Comparison of ENCODE assay signal across 8 cellular contexts in the genomic region with DNA sequence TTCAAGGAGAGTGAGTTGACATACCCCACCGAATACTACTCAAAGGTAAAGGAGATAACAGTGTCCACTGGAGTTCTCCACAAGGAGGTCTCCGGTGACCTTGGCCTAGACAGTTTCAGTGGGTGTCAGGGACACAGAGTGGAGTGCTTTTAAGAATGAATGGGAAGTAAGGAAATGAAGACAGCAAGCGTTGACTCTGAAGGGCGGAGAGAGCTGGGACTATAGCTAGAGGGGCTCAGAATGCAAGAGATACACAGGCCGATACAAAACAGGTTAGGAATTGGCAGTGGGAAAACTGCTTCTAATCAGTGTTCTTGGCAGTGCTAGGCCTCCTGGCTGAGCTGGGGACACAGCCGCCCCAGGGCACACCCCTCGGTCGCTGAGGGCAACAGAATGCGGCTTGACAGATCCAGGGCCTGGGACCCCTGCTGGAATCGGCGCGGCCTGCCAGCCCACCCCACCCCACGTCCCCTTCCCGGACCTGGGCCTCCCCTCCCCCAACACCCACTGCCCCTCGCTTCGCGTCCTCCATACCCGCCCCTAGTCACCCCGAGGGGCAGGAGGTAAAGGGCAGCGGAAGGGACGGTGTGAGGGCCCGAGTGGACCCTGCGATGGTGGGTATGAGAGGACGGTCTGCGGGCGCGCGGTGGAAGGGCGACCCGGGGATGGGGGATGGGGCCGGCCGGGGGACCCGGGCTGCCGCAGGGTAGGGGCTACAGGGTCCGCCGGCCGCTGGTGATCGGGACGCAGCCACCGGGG. TPM values are rescaled to one million over a fixed set of nuclear protein-coding genes. Genes with fewer than 3 reads are reported as not detected.
DNase-seq lines count a peak whose midpoint lies in the region; ATAC-seq, FAIRE-seq and TF ChIP-seq lines count a peak whose summit lies in the region.

No MANE protein-coding gene starts in this region.

- peak overlapping the region; percentile 93 for H3K4me3 ChIP-seq in ACC112 (ENCODE audit: low read depth, low read length)
- peak overlapping the region; percentile 89 for H3K4me3 ChIP-seq in adipocyte (ENCODE audit: low read length)
- H3K4me3 ChIP-seq in kidney (ENCODE audit: low read length in 2 of 2): peak overlapping the region; percentile 68 to 75
- H3K4me3 ChIP-seq in thoracic aorta: peak overlapping the region; percentile 97

- ATAC-seq in GM19025 (IDR thresholded peaks at IDR 0.05; ENCODE audit: low read depth, unreplicated experiment) (peak; percentile 19), thoracic aorta (ENCODE audit: insufficient number of reproducible peaks, low FRiP score, low read depth) (peak; percentile 11), HG03095 (IDR thresholded peaks at IDR 0.05; ENCODE audit: unreplicated experiment) (no peak)
- ATAC-seq in activated T-helper 17 cell treated with anti-CD3 and anti-CD28 coated beads, Interleukin-2, amount 50 U/mL, for 72 hours (replicated peaks): no peak

- no peak overlapping the region for H3K4me3 Mint-ChIP-seq in activated T-helper 17 cell treated with anti-CD3 and anti-CD28 coated beads, Interleukin-2, amount 50 U/mL, for 72 hours

- peaks cover 4% of the 10 kb centered on the region for H3K4me1 Mint-ChIP-seq in activated T-helper 17 cell treated with anti-CD3 and anti-CD28 coated beads, Interleukin-2, amount 50 U/mL, for 72 hours

- no peak overlapping the region for H3K27ac Mint-ChIP-seq in activated T-helper 17 cell treated with anti-CD3 and anti-CD28 coated beads, Interleukin-2, amount 50 U/mL, for 72 hours

- H3K27me3 ChIP-seq in ACC112 (ENCODE audit: insufficient read depth, low read length) (peaks cover 14% of the 10 kb centered on the region), adipocyte (replicated peaks; ENCODE audit: control insufficient read depth, insufficient read depth, low read length) (no peaks in the 10 kb centered on the region), thoracic aorta (replicated peaks; ENCODE audit: insufficient read depth) (no peaks in the 10 kb centered on the region)

- peaks cover 3% of the 10 kb centered on the region for H3K79me2 ChIP-seq in ACC112 (ENCODE audit: control insufficient read depth, insufficient read depth, low read length, unreplicated experiment)

- peak overlapping the region; percentile 95 for H2AFZ ChIP-seq in ACC112 (ENCODE audit: low read length, unreplicated experiment)

- H3K36me3 ChIP-seq in ACC112 (ENCODE audit: insufficient read depth, low read length): no peaks in the 10 kb centered on the region
- no peaks in the 10 kb centered on the region for H3K36me3 ChIP-seq in adipocyte (ENCODE audit: control insufficient read depth, insufficient read depth, low read length, severe bottlenecking)
- H3K36me3 ChIP-seq in kidney (ENCODE audit: control insufficient read depth in 1 of 2, insufficient read depth in 2 of 2, low read length in 2 of 2): no peaks in the 10 kb centered on the region
- no peaks in the 10 kb centered on the region for H3K36me3 ChIP-seq in thoracic aorta

- no peaks in the 10 kb centered on the region for H3K9me3 ChIP-seq in adipocyte (ENCODE audit: control insufficient read depth, low read length)
- H3K9me3 ChIP-seq in kidney (ENCODE audit: control insufficient read depth in 1 of 2, low read length in 2 of 2): no peaks in the 10 kb centered on the region
- no peaks in the 10 kb centered on the region for H3K9me3 ChIP-seq in thoracic aorta

- peaks cover 11% of the 10 kb centered on the region for H3K4me1 ChIP-seq in ACC112 (ENCODE audit: control insufficient read depth, insufficient read depth, low read length, unreplicated experiment)
- peaks cover 13% of the 10 kb centered on the region for H3K4me1 ChIP-seq in adipocyte (ENCODE audit: control insufficient read depth, insufficient read depth, low read length)
- peaks cover 0 to 9% of the 10 kb centered on the region in 2 donors for H3K4me1 ChIP-seq in kidney (ENCODE audit: control insufficient read depth in 1 of 2, insufficient read depth in 1 of 2, low read depth in 1 of 2, low read length in 2 of 2)
- H3K4me1 ChIP-seq in thoracic aorta (ENCODE audit: control insufficient read depth in 1 of 2, low read depth in 2 of 2): peaks cover 5 to 24% of the 10 kb centered on the region in 2 donors

- no peaks in the 10 kb centered on the region for H3K36me3 Mint-ChIP-seq in activated T-helper 17 cell treated with anti-CD3 and anti-CD28 coated beads, Interleukin-2, amount 50 U/mL, for 72 hours (ENCODE audit: low read depth)

- H3K9ac ChIP-seq in adipocyte (ENCODE audit: low read length) (peak overlapping the region; percentile 88), kidney (ENCODE audit: low read length in 2 of 2) (peak overlapping the region; percentile 48 to 50)

- intact Hi-C loops in kidney (cut with DNase I): no loop called here

- TF ChIP-seq CTCF in kidney (IDR thresholded peaks at IDR 0.05; ENCODE audit: borderline replicate concordance, extremely low read depth, insufficient read depth): no peak
- no peak for TF ChIP-seq CTCF in thoracic aorta (IDR thresholded peaks at IDR 0.05)

- peaks cover 3% of the 10 kb centered on the region for H3K27me3 Mint-ChIP-seq in activated T-helper 17 cell treated with anti-CD3 and anti-CD28 coated beads, Interleukin-2, amount 50 U/mL, for 72 hours

- DNase-seq in adipocyte (ENCODE audit: low read depth) (peak; percentile 49), kidney (peak; percentile 81), thoracic aorta (ENCODE audit: low spot score) (no peak), midbrain (lab: John Stamatoyannopoulos, UW) (no peak)

- no peak for FAIRE-seq in kidney (lab: Jason Lieb, UNC)

- H3K27ac ChIP-seq in ACC112 (ENCODE audit: low read depth, low read length): no peak overlapping the region
- peak overlapping the region; percentile 63 to 79 for H3K27ac ChIP-seq in kidney (ENCODE audit: low read depth in 2 of 2, low read length in 2 of 2)
- H3K27ac ChIP-seq in thoracic aorta: peak overlapping the region; percentile 91 to 93

- no peaks in the 10 kb centered on the region for H3K9me3 Mint-ChIP-seq in activated T-helper 17 cell treated with anti-CD3 and anti-CD28 coated beads, Interleukin-2, amount 50 U/mL, for 72 hours

RNA-seq across cellular contexts. Expression of gene APBB1, which starts 0.5 kb away (rescaled TPM):
- total RNA-seq in kidney: 43.7 TPM
- 67.2 TPM for polyA plus RNA-seq in kidney (ENCODE audit: insufficient read depth, low read depth, low replicate concordance)
- total RNA-seq in thoracic aorta: 10 to 100 TPM; 40.0 to 63.6 TPM
- 10 to 100 TPM; 46.1 to 62.5 TPM for total RNA-seq in activated T-helper 17 cell treated with anti-CD3 and anti-CD28 coated beads, Interleukin-2, amount 50 U/mL, for 72 hours

RNA-seq across cellular contexts. Expression of gene HPX, which starts 22.4 kb away (rescaled TPM):
- 1.3 TPM for total RNA-seq in kidney
- 0.88 TPM for polyA plus RNA-seq in kidney (ENCODE audit: insufficient read depth, low read depth, low replicate concordance)
- total RNA-seq in thoracic aorta: 1 to 10 TPM in 1 of 2 donors, under 1 TPM in 1; 0.54 to 2.9 TPM
- total RNA-seq in activated T-helper 17 cell treated with anti-CD3 and anti-CD28 coated beads, Interleukin-2, amount 50 U/mL, for 72 hours: 1 to 10 TPM in 1 of 2 donors, under 1 TPM in 1; 0.58 to 1.3 TPM

RNA-seq across cellular contexts. Expression of gene SMPD1, which starts 28.1 kb away (rescaled TPM):
- total RNA-seq in kidney (76.0 TPM), thoracic aorta (10 to 100 TPM; 36.6 to 51.3 TPM)
- polyA plus RNA-seq in kidney (ENCODE audit: insufficient read depth, low read depth, low replicate concordance): 155 TPM
- 10 to 100 TPM; 12.9 to 15.2 TPM for total RNA-seq in activated T-helper 17 cell treated with anti-CD3 and anti-CD28 coated beads, Interleukin-2, amount 50 U/mL, for 72 hours

RNA-seq across cellular contexts. Expression of gene TRIM3, which starts 55.4 kb away (rescaled TPM):
- total RNA-seq in kidney: 20.8 TPM
- 10.8 TPM for polyA plus RNA-seq in kidney (ENCODE audit: insufficient read depth, low read depth, low replicate concordance)
- 10 to 100 TPM; 40.3 to 40.4 TPM for total RNA-seq in thoracic aorta
- 10 to 100 TPM in 1 of 2 donors, 1 to 10 TPM in 1; 7.0 to 10.7 TPM for total RNA-seq in activated T-helper 17 cell treated with anti-CD3 and anti-CD28 coated beads, Interleukin-2, amount 50 U/mL, for 72 hours

Comparison
In these comparisons a context has a peak if more than half of its experiments do, and no peak if none do; other contexts are left out.
1. ATAC-seq: peak in GM19025 (single experiment) and thoracic aorta (single experiment); none in activated T-helper 17 cell treated with anti-CD3 and anti-CD28 coated beads, Interleukin-2, amount 50 U/mL, for 72 hours (single experiment) and HG03095 (single experiment).
2. DNase-seq: peak in adipocyte (single experiment) and kidney (single experiment); none in thoracic aorta (single experiment) and midbrain (single experiment).
3. Peak in every context shown above with its lines, with median percentiles within 50 percentile points of each other: H3K4me3 ChIP-seq.